In the genomic region with DNA sequence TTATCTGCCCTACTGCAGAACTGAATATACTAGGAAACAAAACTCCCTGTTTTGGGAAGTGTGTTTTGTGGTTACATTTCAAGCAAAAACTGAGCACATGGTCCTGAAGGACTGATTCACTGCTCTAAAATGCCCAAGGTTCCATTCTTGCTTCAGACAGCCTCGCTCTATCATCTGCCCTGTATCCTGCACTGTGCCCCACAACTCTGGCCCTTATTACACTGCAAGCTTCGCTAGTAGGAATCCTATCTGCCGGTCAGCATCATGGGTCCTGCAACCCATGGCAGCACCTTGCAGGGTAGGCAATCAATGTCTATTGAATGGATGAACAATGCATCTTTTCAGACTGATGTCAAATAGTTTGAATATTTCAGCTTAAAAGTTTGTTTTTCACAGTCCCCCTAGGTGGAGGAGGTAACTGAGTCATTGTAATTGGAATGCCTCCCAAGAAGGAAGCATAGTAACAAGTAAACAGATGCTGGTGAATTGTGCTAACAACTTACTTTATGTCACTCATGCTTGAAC, we compare ENCODE assay signal across 12 cellular contexts.
DNase-seq lines count a peak whose midpoint lies in the region; ATAC-seq and TF ChIP-seq lines count a peak whose summit lies in the region.
"Had no signal": no experiment of that assay in that cellular context is flagged by ENCODE, and none has a peak within 500 bp of the region (broad histone marks: within the 10 kb centered on the region; RNA-seq: fewer than 3 reads in every experiment).

No MANE protein-coding gene starts in this region.

- TF ChIP-seq CTCF in RWPE2 (IDR thresholded peaks at IDR 0.05; ENCODE audit: poor library complexity, severe bottlenecking) (no peak), fibroblast of mammary gland (conservative IDR thresholded peaks at IDR 0.05; ENCODE audit: control insufficient read depth, insufficient read depth, low read depth, low read length) (no peak), retinal pigment epithelial cell (conservative IDR thresholded peaks at IDR 0.05; ENCODE audit: low read depth, low read length) (no peak)

- no peak for TF ChIP-seq POLR2A in erythroblast (IDR thresholded peaks at IDR 0.05; ENCODE audit: low read length)

- peaks cover 27% of the 10 kb centered on the region for H3K4me1 ChIP-seq in RWPE2 (ENCODE audit: insufficient read depth, poor library complexity, severe bottlenecking)

- peak; percentile 64 for DNase-seq in GM04504 (ENCODE audit: low read depth)
- DNase-seq in RWPE2 (ENCODE audit: low spot score), result no peak
- DNase-seq in fibroblast of mammary gland (ENCODE audit: low read depth), result peak; percentile 90
- DNase-seq in retinal pigment epithelial cell (ENCODE audit: low read depth), result peak; percentile 77
- no peak for DNase-seq in activated CD4-positive, alpha-beta T cell treated with anti-CD3 and anti-CD28 coated beads for 1 hour
- no peak for DNase-seq in erythroblast (lab: John Stamatoyannopoulos, UW)
- DNase-seq in KBM-7, result no peak
- DNase-seq: activated CD8-positive, alpha-beta T cell treated with anti-CD3 and anti-CD28 coated beads for 36 hours; NCI-H510A treated with DMSO at 0.1 percent for 48 hours had no signal

- H3K4me3 ChIP-seq in RWPE2 (ENCODE audit: severe bottlenecking) (no peak overlapping the region), fibroblast of mammary gland (ENCODE audit: control insufficient read depth, low read depth, low read length) (no peak overlapping the region), retinal pigment epithelial cell (ENCODE audit: low read length) (no peak overlapping the region)
- H3K4me3 ChIP-seq: gastroesophageal sphincter had no signal

- no peaks in the 10 kb centered on the region for H3K9me3 ChIP-seq in RWPE2 (ENCODE audit: severe bottlenecking)
- H3K9me3 ChIP-seq: gastroesophageal sphincter had no signal

- H3K27me3 ChIP-seq in RWPE2 (ENCODE audit: insufficient read depth, poor library complexity, severe bottlenecking), result no peaks in the 10 kb centered on the region
- H3K27me3 ChIP-seq: gastroesophageal sphincter had no signal

- in situ Hi-C loops in KBM-7 (cut with MboI; ENCODE audit: low pct_unique_long_range_greater_than_20kb, low sequenced_read_pairs), result no loop called here

- ATAC-seq in RWPE2 (ENCODE audit: low read depth) (peak; percentile 52), GM18907 (IDR thresholded peaks at IDR 0.05; ENCODE audit: unreplicated experiment) (no peak)
- ATAC-seq: activated CD8-positive, alpha-beta T cell treated with anti-CD3 and anti-CD28 coated beads for 36 hours; gastroesophageal sphincter; sciatic nerve had no signal

- H3K27ac ChIP-seq in RWPE2 (ENCODE audit: poor library complexity, severe bottlenecking), result peak overlapping the region; percentile 48
- H3K27ac ChIP-seq: gastroesophageal sphincter had no signal

- no peaks in the 10 kb centered on the region for H3K36me3 ChIP-seq in RWPE2 (ENCODE audit: low read depth)

Comparison
In these comparisons a context has a peak if more than half of its experiments do, and no peak if none do; other contexts are left out.
1. DNase-seq: peak in GM04504 (single experiment), fibroblast of mammary gland (single experiment) and retinal pigment epithelial cell (single experiment); none in RWPE2 (single experiment), activated CD4-positive, alpha-beta T cell treated with anti-CD3 and anti-CD28 coated beads for 1 hour (single experiment), erythroblast (0 of 2) and KBM-7 (single experiment).